In the genomic region with DNA sequence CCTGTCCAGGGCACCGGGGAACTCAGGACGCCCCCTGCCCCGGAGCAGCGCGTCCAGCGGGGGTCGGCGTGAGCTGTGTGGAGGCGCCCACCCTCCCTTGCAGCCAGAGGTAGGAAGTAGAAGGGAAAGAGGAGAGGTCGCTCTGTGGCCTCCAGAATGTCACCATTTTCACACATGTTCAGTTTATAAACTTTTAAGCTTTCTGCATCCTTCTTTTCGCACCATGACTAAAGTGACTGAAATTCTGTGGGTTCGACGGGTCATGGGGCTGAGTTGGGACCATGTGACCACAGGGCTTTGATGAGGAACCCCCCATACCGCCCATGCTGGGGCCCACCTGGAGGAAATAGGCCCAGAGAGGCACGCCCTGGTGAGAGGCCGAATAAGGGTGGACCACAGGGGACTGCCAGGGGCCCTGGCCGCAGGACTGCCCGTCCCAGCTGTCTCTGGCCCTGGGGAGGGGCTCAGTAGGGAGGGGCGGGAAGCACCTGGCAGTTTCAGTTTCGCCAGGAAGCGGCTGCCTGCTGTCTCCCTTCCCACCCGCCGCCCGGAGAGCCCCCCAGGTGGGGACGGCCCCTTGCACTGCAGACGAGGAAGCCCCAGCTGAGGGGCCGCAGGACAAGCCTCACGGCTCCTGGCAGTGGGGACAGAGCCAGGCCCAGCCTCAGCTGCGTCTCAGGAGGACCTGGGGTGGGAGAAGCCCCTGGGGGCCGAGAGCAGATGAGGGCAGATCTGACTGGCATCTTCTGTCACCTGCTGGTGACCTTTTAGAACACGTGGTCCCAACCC, we compare ENCODE assay signal across 1 cellular context.
TF ChIP-seq lines count a peak whose summit lies in the region.

No MANE protein-coding gene starts in this region.

TF ChIP-seq in GM12878, 131 proteins besides CTCF, POLR2A, EP300 and RAD21 (continued from another document and continues in another):
- TF ChIP-seq, protein P1, sequence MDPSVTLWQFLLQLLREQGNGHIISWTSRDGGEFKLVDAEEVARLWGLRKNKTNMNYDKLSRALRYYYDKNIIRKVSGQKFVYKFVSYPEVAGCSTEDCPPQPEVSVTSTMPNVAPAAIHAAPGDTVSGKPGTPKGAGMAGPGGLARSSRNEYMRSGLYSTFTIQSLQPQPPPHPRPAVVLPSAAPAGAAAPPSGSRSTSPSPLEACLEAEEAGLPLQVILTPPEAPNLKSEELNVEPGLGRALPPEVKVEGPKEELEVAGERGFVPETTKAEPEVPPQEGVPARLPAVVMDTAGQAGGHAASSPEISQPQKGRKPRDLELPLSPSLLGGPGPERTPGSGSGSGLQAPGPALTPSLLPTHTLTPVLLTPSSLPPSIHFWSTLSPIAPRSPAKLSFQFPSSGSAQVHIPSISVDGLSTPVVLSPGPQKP (IDR thresholded peaks at IDR 0.05; ENCODE audit: low read depth, low read length), result no peak
- TF ChIP-seq ZNF274 (IDR thresholded peaks at IDR 0.05; ENCODE audit: insufficient read depth, insufficient read length) (no peak), SRF (IDR thresholded peaks at IDR 0.05; ENCODE audit: low read depth in 2 of 2, low read length in 2 of 2) (0 out of 4 replicates have a peak, but pooled peaks of 1 of the 2 experiments have one; percentile 3), NR2C2 (IDR thresholded peaks at IDR 0.05; ENCODE audit: borderline replicate concordance, control insufficient read depth, insufficient read length, low read depth) (no peak), MEF2B (IDR thresholded peaks at IDR 0.05; ENCODE audit: partially characterized antibody, poor library complexity, severe bottlenecking) (peak; percentile 92), CREM (IDR thresholded peaks at IDR 0.05; ENCODE audit: low read depth) (peak; percentile 82), SMAD5 (IDR thresholded peaks at IDR 0.05; ENCODE audit: low read depth) (no peak), FOS (IDR thresholded peaks at IDR 0.05; ENCODE audit: borderline replicate concordance, extremely low read depth, insufficient read length) (no peak), GABPA (IDR thresholded peaks at IDR 0.05; ENCODE audit: low read depth) (no peak), RBBP5 (conservative IDR thresholded peaks at IDR 0.05) (no peak), NR2F1 (conservative IDR thresholded peaks at IDR 0.05) (peak; percentile 97), EED (IDR thresholded peaks at IDR 0.05; ENCODE audit: low read depth) (peak; percentile 97), ESRRA (IDR thresholded peaks at IDR 0.05; ENCODE audit: low read length) (no peak), RCOR1 (conservative IDR thresholded peaks at IDR 0.05; ENCODE audit: low read depth, low read length) (no peak), SMC3 (IDR thresholded peaks at IDR 0.05; ENCODE audit: borderline replicate concordance, low read length) (no peak), DPF2 (IDR thresholded peaks at IDR 0.05) (peak; percentile 91), TCF12 (IDR thresholded peaks at IDR 0.05; ENCODE audit: low read depth, low read length) (peak; percentile 100), NR2C1 (IDR thresholded peaks at IDR 0.05) (0 out of 2 replicates have a peak, but pooled peaks have one; percentile 37), CHD1 (IDR thresholded peaks at IDR 0.05; ENCODE audit: low read depth, low read length) (no peak), BMI1 (IDR thresholded peaks at IDR 0.05; ENCODE audit: borderline replicate concordance) (no peak), PAX8 (IDR thresholded peaks at IDR 0.05) (no peak), WRNIP1 (IDR thresholded peaks at IDR 0.05; ENCODE audit: borderline replicate concordance, low read depth, low read length) (no peak), ZBED1 (IDR thresholded peaks at IDR 0.05; ENCODE audit: borderline replicate concordance) (peak; percentile 92; the same call in 1 of the 2 replicates), SUZ12 (IDR thresholded peaks at IDR 0.05; ENCODE audit: unreplicated experiment) (no peak), BHLHE40 (IDR thresholded peaks at IDR 0.05; ENCODE audit: borderline replicate concordance in 1 of 2, low read depth in 2 of 2, low read length in 1 of 2) (peak; percentile 54 to 81; a peak in 3 of 4 replicates), ETV6 (conservative IDR thresholded peaks at IDR 0.05 in 1 of 2, IDR thresholded peaks at IDR 0.05 in 1 of 2; ENCODE audit: borderline replicate concordance in 1 of 2, low read depth in 1 of 2) (peak in 1 of 2 experiments; percentile 99; a peak in 2 of 4 replicates), RAD51 (IDR thresholded peaks at IDR 0.05) (peak; percentile 90), ZNF384 (IDR thresholded peaks at IDR 0.05; ENCODE audit: borderline replicate concordance, low read depth, low read length) (no peak), CBX5 (IDR thresholded peaks at IDR 0.05; ENCODE audit: low read depth) (no peak), RELA (IDR thresholded peaks at IDR 0.05; ENCODE audit: borderline replicate concordance, partially characterized antibody) (peak; percentile 50), ZNF207 (IDR thresholded peaks at IDR 0.05; ENCODE audit: borderline replicate concordance) (no peak), HDGF (IDR thresholded peaks at IDR 0.05) (0 out of 2 replicates have a peak, but pooled peaks have one; percentile 16), GATAD2B (conservative IDR thresholded peaks at IDR 0.05; ENCODE audit: low read depth) (peak; percentile 95), IRF4 (IDR thresholded peaks at IDR 0.05; ENCODE audit: low read depth, low read length) (peak; percentile 88), POLR2AphosphoS2 (IDR thresholded peaks at IDR 0.05; ENCODE audit: low read depth, low read length) (peak; percentile 26; the same call in 1 of the 2 replicates), POU2F2 (IDR thresholded peaks at IDR 0.05; ENCODE audit: borderline replicate concordance, low read depth, low read length) (no peak)
- TF ChIP-seq, protein P2, sequence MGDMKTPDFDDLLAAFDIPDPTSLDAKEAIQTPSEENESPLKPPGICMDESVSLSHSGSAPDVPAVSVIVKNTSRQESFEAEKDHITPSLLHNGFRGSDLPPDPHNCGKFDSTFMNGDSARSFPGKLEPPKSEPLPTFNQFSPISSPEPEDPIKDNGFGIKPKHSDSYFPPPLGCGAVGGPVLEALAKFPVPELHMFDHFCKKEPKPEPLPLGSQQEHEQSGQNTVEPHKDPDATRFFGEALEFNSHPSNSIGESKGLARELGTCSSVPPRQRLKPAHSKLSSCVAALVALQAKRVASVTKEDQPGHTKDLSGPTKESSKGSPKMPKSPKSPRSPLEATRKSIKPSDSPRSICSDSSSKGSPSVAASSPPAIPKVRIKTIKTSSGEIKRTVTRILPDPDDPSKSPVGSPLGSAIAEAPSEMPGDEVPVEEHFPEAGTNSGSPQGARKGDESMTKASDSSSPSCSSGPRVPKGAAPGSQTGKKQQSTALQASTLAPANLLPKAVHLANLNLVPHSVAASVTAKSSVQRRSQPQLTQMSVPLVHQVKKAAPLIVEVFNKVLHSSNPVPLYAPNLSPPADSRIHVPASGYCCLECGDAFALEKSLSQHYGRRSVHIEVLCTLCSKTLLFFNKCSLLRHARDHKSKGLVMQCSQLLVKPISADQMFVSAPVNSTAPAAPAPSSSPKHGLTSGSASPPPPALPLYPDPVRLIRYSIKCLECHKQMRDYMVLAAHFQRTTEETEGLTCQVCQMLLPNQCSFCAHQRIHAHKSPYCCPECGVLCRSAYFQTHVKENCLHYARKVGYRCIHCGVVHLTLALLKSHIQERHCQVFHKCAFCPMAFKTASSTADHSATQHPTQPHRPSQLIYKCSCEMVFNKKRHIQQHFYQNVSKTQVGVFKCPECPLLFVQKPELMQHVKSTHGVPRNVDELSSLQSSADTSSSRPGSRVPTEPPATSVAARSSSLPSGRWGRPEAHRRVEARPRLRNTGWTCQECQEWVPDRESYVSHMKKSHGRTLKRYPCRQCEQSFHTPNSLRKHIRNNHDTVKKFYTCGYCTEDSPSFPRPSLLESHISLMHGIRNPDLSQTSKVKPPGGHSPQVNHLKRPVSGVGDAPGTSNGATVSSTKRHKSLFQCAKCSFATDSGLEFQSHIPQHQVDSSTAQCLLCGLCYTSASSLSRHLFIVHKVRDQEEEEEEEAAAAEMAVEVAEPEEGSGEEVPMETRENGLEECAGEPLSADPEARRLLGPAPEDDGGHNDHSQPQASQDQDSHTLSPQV (IDR thresholded peaks at IDR 0.05), result no peak
- TF ChIP-seq, protein P3, sequence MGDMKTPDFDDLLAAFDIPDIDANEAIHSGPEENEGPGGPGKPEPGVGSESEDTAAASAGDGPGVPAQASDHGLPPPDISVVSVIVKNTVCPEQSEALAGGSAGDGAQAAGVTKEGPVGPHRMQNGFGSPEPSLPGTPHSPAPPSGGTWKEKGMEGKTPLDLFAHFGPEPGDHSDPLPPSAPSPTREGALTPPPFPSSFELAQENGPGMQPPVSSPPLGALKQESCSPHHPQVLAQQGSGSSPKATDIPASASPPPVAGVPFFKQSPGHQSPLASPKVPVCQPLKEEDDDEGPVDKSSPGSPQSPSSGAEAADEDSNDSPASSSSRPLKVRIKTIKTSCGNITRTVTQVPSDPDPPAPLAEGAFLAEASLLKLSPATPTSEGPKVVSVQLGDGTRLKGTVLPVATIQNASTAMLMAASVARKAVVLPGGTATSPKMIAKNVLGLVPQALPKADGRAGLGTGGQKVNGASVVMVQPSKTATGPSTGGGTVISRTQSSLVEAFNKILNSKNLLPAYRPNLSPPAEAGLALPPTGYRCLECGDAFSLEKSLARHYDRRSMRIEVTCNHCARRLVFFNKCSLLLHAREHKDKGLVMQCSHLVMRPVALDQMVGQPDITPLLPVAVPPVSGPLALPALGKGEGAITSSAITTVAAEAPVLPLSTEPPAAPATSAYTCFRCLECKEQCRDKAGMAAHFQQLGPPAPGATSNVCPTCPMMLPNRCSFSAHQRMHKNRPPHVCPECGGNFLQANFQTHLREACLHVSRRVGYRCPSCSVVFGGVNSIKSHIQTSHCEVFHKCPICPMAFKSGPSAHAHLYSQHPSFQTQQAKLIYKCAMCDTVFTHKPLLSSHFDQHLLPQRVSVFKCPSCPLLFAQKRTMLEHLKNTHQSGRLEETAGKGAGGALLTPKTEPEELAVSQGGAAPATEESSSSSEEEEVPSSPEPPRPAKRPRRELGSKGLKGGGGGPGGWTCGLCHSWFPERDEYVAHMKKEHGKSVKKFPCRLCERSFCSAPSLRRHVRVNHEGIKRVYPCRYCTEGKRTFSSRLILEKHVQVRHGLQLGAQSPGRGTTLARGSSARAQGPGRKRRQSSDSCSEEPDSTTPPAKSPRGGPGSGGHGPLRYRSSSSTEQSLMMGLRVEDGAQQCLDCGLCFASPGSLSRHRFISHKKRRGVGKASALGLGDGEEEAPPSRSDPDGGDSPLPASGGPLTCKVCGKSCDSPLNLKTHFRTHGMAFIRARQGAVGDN (IDR thresholded peaks at IDR 0.05), result peak; percentile 45; the same call in 1 of the 2 replicates
- TF ChIP-seq, protein P4, sequence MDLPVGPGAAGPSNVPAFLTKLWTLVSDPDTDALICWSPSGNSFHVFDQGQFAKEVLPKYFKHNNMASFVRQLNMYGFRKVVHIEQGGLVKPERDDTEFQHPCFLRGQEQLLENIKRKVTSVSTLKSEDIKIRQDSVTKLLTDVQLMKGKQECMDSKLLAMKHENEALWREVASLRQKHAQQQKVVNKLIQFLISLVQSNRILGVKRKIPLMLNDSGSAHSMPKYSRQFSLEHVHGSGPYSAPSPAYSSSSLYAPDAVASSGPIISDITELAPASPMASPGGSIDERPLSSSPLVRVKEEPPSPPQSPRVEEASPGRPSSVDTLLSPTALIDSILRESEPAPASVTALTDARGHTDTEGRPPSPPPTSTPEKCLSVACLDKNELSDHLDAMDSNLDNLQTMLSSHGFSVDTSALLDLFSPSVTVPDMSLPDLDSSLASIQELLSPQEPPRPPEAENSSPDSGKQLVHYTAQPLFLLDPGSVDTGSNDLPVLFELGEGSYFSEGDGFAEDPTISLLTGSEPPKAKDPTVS (IDR thresholded peaks at IDR 0.05; ENCODE audit: low read depth, low read length), result no peak
- TF ChIP-seq, protein P5, sequence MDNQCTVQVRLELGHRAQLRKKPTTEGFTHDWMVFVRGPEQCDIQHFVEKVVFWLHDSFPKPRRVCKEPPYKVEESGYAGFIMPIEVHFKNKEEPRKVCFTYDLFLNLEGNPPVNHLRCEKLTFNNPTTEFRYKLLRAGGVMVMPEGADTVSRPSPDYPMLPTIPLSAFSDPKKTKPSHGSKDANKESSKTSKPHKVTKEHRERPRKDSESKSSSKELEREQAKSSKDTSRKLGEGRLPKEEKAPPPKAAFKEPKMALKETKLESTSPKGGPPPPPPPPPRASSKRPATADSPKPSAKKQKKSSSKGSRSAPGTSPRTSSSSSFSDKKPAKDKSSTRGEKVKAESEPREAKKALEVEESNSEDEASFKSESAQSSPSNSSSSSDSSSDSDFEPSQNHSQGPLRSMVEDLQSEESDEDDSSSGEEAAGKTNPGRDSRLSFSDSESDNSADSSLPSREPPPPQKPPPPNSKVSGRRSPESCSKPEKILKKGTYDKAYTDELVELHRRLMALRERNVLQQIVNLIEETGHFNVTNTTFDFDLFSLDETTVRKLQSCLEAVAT (IDR thresholded peaks at IDR 0.05), result no peak
- TF ChIP-seq, protein P6, sequence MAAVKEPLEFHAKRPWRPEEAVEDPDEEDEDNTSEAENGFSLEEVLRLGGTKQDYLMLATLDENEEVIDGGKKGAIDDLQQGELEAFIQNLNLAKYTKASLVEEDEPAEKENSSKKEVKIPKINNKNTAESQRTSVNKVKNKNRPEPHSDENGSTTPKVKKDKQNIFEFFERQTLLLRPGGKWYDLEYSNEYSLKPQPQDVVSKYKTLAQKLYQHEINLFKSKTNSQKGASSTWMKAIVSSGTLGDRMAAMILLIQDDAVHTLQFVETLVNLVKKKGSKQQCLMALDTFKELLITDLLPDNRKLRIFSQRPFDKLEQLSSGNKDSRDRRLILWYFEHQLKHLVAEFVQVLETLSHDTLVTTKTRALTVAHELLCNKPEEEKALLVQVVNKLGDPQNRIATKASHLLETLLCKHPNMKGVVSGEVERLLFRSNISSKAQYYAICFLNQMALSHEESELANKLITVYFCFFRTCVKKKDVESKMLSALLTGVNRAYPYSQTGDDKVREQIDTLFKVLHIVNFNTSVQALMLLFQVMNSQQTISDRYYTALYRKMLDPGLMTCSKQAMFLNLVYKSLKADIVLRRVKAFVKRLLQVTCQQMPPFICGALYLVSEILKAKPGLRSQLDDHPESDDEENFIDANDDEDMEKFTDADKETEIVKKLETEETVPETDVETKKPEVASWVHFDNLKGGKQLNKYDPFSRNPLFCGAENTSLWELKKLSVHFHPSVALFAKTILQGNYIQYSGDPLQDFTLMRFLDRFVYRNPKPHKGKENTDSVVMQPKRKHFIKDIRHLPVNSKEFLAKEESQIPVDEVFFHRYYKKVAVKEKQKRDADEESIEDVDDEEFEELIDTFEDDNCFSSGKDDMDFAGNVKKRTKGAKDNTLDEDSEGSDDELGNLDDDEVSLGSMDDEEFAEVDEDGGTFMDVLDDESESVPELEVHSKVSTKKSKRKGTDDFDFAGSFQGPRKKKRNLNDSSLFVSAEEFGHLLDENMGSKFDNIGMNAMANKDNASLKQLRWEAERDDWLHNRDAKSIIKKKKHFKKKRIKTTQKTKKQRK (IDR thresholded peaks at IDR 0.05; ENCODE audit: low read depth, low read length), result no peak
- TF ChIP-seq, protein P7, sequence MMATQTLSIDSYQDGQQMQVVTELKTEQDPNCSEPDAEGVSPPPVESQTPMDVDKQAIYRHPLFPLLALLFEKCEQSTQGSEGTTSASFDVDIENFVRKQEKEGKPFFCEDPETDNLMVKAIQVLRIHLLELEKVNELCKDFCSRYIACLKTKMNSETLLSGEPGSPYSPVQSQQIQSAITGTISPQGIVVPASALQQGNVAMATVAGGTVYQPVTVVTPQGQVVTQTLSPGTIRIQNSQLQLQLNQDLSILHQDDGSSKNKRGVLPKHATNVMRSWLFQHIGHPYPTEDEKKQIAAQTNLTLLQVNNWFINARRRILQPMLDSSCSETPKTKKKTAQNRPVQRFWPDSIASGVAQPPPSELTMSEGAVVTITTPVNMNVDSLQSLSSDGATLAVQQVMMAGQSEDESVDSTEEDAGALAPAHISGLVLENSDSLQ (IDR thresholded peaks at IDR 0.05), result peak; percentile 79
